ENCODE assay signal across 14 cellular contexts in genomic region chr2:27860111-27860510, GRCh38. TPM values are rescaled to one million over a fixed set of nuclear protein-coding genes. Genes with fewer than 3 reads are reported as not detected.
DNase-seq lines count a peak whose midpoint lies in the region; ATAC-seq, FAIRE-seq and TF ChIP-seq lines count a peak whose summit lies in the region.
"Had no signal": no experiment of that assay in that cellular context is flagged by ENCODE, and none has a peak within 500 bp of the region (broad histone marks: within the 10 kb centered on the region; RNA-seq: fewer than 3 reads in every experiment).

No MANE protein-coding gene starts in this region.

- intact Hi-C loops in dorsolateral prefrontal cortex (cut with DNase I) = no loop called here

- no peak for TF ChIP-seq CTCF in A549 (IDR thresholded peaks at IDR 0.05)
- no peak for TF ChIP-seq CTCF in fibroblast of mammary gland (conservative IDR thresholded peaks at IDR 0.05; ENCODE audit: control insufficient read depth, insufficient read depth, low read depth, low read length)
- no peak for TF ChIP-seq CTCF in dorsolateral prefrontal cortex (IDR thresholded peaks at IDR 0.05 in 54 of 56, conservative IDR thresholded peaks at IDR 0.05 in 2 of 56; ENCODE audit: low read depth in 1 of 56, partially characterized antibody in 56 of 56)

- DNase-seq in A549 (ENCODE audit: low read depth in 1 of 2, low spot score in 1 of 2) (peak in 1 of 2 experiments; percentile 26), EH (ENCODE audit: low read depth) (peak; percentile 82), RPMI7951 (ENCODE audit: low read depth) (peak; percentile 50), fibroblast of mammary gland (ENCODE audit: low read depth) (peak; percentile 89), dorsolateral prefrontal cortex (no peak), DMS53 treated with DMSO at 0.1 percent for 48 hours (lab: John Stamatoyannopoulos, UW; ENCODE audit: unreplicated experiment) (no peak)
- DNase-seq: Caco-2; NCI-H2029; stimulated activated CD4-positive, alpha-beta T cell treated with anti-CD3 and anti-CD28 coated beads, Interleukin-15, amount 100 ng/mL, for 24 hours had no signal

- no peaks in the 10 kb centered on the region for H3K27me3 ChIP-seq in dorsolateral prefrontal cortex

- peak overlapping the region; percentile 46 for H3K4me2 ChIP-seq in A549

- H3K4me1 ChIP-seq in A549 = peaks cover 43% of the 10 kb centered on the region

- H3K4me3 ChIP-seq in A549 (no peak overlapping the region), fibroblast of mammary gland (ENCODE audit: control insufficient read depth, low read depth, low read length) (no peak overlapping the region), dorsolateral prefrontal cortex (no peak overlapping the region)

- peaks cover 16% of the 10 kb centered on the region; the same call in 2 of the 3 replicates for H3K9me3 ChIP-seq in A549
- H3K9me3 ChIP-seq: Caco-2 had no signal

- H3K27ac ChIP-seq in A549 = peak overlapping the region; percentile 27 to 63; a peak in 4 of 6 replicates
- no peak overlapping the region for H3K27ac ChIP-seq in dorsolateral prefrontal cortex

- no peak for TF ChIP-seq RAD21 in A549 (conservative IDR thresholded peaks at IDR 0.05 in 1 of 2, IDR thresholded peaks at IDR 0.05 in 1 of 2)

- ATAC-seq in A549 = peak; percentile 70 to 71; a peak in 3 of 6 replicates
- no peak for ATAC-seq in HG03280 (IDR thresholded peaks at IDR 0.05; ENCODE audit: unreplicated experiment)
- no peak for ATAC-seq in HG03378 (IDR thresholded peaks at IDR 0.05; ENCODE audit: unreplicated experiment)
- ATAC-seq: HCT116, left lobe of liver had no signal

- TF ChIP-seq POLR2A in A549 (IDR thresholded peaks at IDR 0.05; ENCODE audit: low read length) = no peak

- CTCF ChIA-PET in A549 (lab: Yijun Ruan, JAX) = interaction anchor here (1.0 kb wide), 1 partner anchor 536 kb away, joined by 4 read pairs; no protein-coding TSS in a partner anchor

- peak; percentile 54 for FAIRE-seq in A549 (lab: Jason Lieb, UNC)
- FAIRE-seq: GM19239 had no signal

- TF ChIP-seq EP300 in A549 (IDR thresholded peaks at IDR 0.05) = no peak

- POLR2A ChIA-PET in A549 (lab: Yijun Ruan, JAX) = no interaction called here

TF ChIP-seq in A549, 52 proteins besides CTCF, POLR2A, EP300 and RAD21:
- TF ChIP-seq MAX (IDR thresholded peaks at IDR 0.05) (peak; percentile 46; the same call in 1 of the 2 replicates), FOSL2 (IDR thresholded peaks at IDR 0.05) (peak; percentile 50), FOSL2 (CRISPR knock-in tag; IDR thresholded peaks at IDR 0.05) (peak; percentile 70), CEBPB (IDR thresholded peaks at IDR 0.05) (peak; percentile 81 to 87; a peak in 3 of 4 replicates), CHD4 (IDR thresholded peaks at IDR 0.05; ENCODE audit: borderline replicate concordance) (no peak)

RNA-seq across cellular contexts. Expression of gene RBKS, which starts 30.1 kb away (rescaled TPM):
- 7.4 and 8.5 TPM in 2 replicates for polyA plus RNA-seq in A549 (2011; rRNA removed)
- 5.5 and 6.7 TPM in 2 replicates for polyA plus RNA-seq in A549 (2012; cell fraction: cytosol; rRNA removed)
- polyA plus RNA-seq in A549 (2012; cell fraction: nucleus; rRNA removed) = 3.3 and 4.3 TPM in 2 replicates
- 7.6 to 9.5 TPM (median 8.5 TPM) in 3 replicates for polyA plus RNA-seq in A549 (2017; fragmentation: RNase III; extraction: RNeasy Plus Mini Kit Qiagen cat#74134 plus additional on column Dnase treatment)
- 5.5 and 5.9 TPM in 2 replicates for polyA minus RNA-seq in A549 (2011; rRNA and poly(A)+ RNA removed)
- total RNA-seq in RPMI7951 (2014; rRNA removed; shearing (Covaris generic)) = 1.8 and 2.8 TPM in 2 replicates
- 10 to 100 TPM in 1 of 120 experiments, 1 to 10 TPM in 119; 2.1 to 10.6 (median 4.0) TPM for total RNA-seq in dorsolateral prefrontal cortex

RNA-seq across cellular contexts. Expression of gene BABAM2, which starts 30.4 kb away (rescaled TPM):
- polyA plus RNA-seq in A549 (2011; rRNA removed) = 78.4 and 87.1 TPM in 2 replicates
- 36.4 and 40.0 TPM in 2 replicates for polyA plus RNA-seq in A549 (2012; cell fraction: cytosol; rRNA removed)
- polyA plus RNA-seq in A549 (2012; cell fraction: nucleus; rRNA removed) = 23.5 and 26.3 TPM in 2 replicates
- polyA plus RNA-seq in A549 (2017; fragmentation: RNase III; extraction: RNeasy Plus Mini Kit Qiagen cat#74134 plus additional on column Dnase treatment) = 52.9 to 54.0 TPM (median 53.7 TPM) in 3 replicates
- polyA minus RNA-seq in A549 (2011; rRNA and poly(A)+ RNA removed) = 60.8 and 68.7 TPM in 2 replicates
- 41.7 and 54.7 TPM in 2 replicates for total RNA-seq in RPMI7951 (2014; rRNA removed; shearing (Covaris generic))
- total RNA-seq in dorsolateral prefrontal cortex = 10 to 100 TPM; 31.9 to 79.7 (median 53.8) TPM

Comparison
In these comparisons a context has a peak if more than half of its experiments do, and no peak if none do; other contexts are left out.
1. ATAC-seq: peak in A549 (2 of 2); none in HG03280 (single experiment) and HG03378 (single experiment).
2. DNase-seq: peak in EH (single experiment), RPMI7951 (single experiment) and fibroblast of mammary gland (single experiment); none in dorsolateral prefrontal cortex (0 of 10) and DMS53 treated with DMSO at 0.1 percent for 48 hours (single experiment).
3. H3K27ac ChIP-seq: peak in A549 (2 of 2); none in dorsolateral prefrontal cortex (0 of 59).